ENCODE assay signal across 11 cellular contexts in the genomic region with DNA sequence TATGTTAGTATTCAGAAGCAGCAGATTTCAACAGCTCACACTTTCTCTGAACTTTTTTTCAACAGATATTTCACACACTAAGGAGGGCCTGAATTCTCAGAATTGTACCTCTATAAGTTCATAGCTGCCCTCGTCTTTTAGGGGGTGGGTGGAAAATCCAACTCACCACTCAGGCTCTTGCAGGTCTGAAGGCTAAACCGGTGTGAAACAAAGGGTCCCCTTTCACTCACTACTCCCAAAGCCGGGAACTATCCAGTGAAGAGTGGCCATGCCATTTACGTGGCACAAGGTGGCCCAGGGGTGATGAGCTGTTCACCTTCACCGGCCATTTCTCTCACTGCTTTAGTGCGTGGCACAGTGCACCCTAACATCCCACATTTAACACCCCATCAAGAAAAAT. TPM values are rescaled to one million over a fixed set of nuclear protein-coding genes. Genes with fewer than 3 reads are reported as not detected.
DNase-seq lines count a peak whose midpoint lies in the region; ATAC-seq and TF ChIP-seq lines count a peak whose summit lies in the region.
"Had no signal": no experiment of that assay in that cellular context is flagged by ENCODE, and none has a peak within 500 bp of the region (broad histone marks: within the 10 kb centered on the region; RNA-seq: fewer than 3 reads in every experiment).

No MANE protein-coding gene starts in this region.

- peak overlapping the region; percentile 22 for H2AFZ ChIP-seq in fibroblast of lung (ENCODE audit: low read length)

- no peak overlapping the region for H3K9ac ChIP-seq in fibroblast of lung (ENCODE audit: insufficient read depth, low read length)

- CTCF ChIA-PET in activated B cell treated with CpG ODN at 0.5 μM for 24 hours (lab: Charles Lee), result interaction anchor here (0.9 to 2.2 kb wide), 5 partner anchors 28 to 393 kb away, joined by 3 to 15 read pairs (median 4); no protein-coding TSS in a partner anchor

- peak overlapping the region; percentile 92 for H3K27ac ChIP-seq in fibroblast of lung (ENCODE audit: insufficient read depth, low read length)

- H3K4me3 ChIP-seq in fibroblast of lung (replicated peaks in 1 of 4; ENCODE audit: control extremely low read depth in 1 of 4, insufficient read depth in 1 of 4, low read depth in 3 of 4, low read length in 4 of 4), result peak overlapping the region in 1 of 4 experiments; percentile 37

- no peaks in the 10 kb centered on the region for H3K27me3 ChIP-seq in fibroblast of lung (ENCODE audit: control insufficient read depth, insufficient read depth, low read length)

- intact Hi-C loops in activated B cell treated with CpG ODN at 0.5 μM for 24 hours (cut with micrococcal nuclease), result no loop called here

- peaks cover 21% of the 10 kb centered on the region for H3K4me1 ChIP-seq in fibroblast of lung (ENCODE audit: control insufficient read depth, extremely low read depth, insufficient read depth, low read length)

- peak overlapping the region; percentile 98 for H3K27ac Mint-ChIP-seq in HFFc6
- peak overlapping the region; percentile 92 for H3K27ac Mint-ChIP-seq in activated B cell treated with CpG ODN at 0.5 μM for 24 hours
- peak overlapping the region; percentile 72 for H3K27ac Mint-ChIP-seq in stimulated activated effector memory CD8-positive, alpha-beta T cell treated with anti-CD3 and anti-CD28 coated beads, Interleukin-12 subunit alpha, Interleukin-12 subunit beta, amount 100 ng/mL, for 72 hours
- H3K27ac Mint-ChIP-seq: activated naive CD4-positive, alpha-beta T cell treated with anti-CD3 and anti-CD28 coated beads, Interleukin-2, amount 10 ng/mL, durations not matched to agents 7 days and 5 days had no signal

- TF ChIP-seq CTCF in HFFc6 (IDR thresholded peaks at IDR 0.05) (no peak), activated B cell treated with CpG ODN at 0.5 μM for 24 hours (IDR thresholded peaks at IDR 0.05) (no peak), fibroblast of lung (conservative IDR thresholded peaks at IDR 0.05 in 1 of 2, IDR thresholded peaks at IDR 0.05 in 1 of 2; ENCODE audit: low read depth in 1 of 2, low read length in 2 of 2) (no peak)

- H3K36me3 Mint-ChIP-seq in HFFc6 (ENCODE audit: low read depth), result peaks cover 55% of the 10 kb centered on the region
- H3K36me3 Mint-ChIP-seq in activated B cell treated with CpG ODN at 0.5 μM for 24 hours (ENCODE audit: low read depth), result peaks cover 42% of the 10 kb centered on the region
- H3K36me3 Mint-ChIP-seq in stimulated activated effector memory CD8-positive, alpha-beta T cell treated with anti-CD3 and anti-CD28 coated beads, Interleukin-12 subunit alpha, Interleukin-12 subunit beta, amount 100 ng/mL, for 72 hours, result peaks cover 52% of the 10 kb centered on the region

- ATAC-seq in activated B cell treated with CpG ODN at 0.5 μM for 24 hours (ENCODE audit: low read depth), result no peak
- ATAC-seq in stimulated activated effector memory CD8-positive, alpha-beta T cell treated with anti-CD3 and anti-CD28 coated beads, Interleukin-12 subunit alpha, Interleukin-12 subunit beta, amount 100 ng/mL, for 72 hours, result no peak
- ATAC-seq in GM21360 (IDR thresholded peaks at IDR 0.05; ENCODE audit: unreplicated experiment), result no peak
- ATAC-seq: HepG2 had no signal

- peaks cover 61% of the 10 kb centered on the region for H3K4me1 Mint-ChIP-seq in HFFc6 (ENCODE audit: low read depth)
- H3K4me1 Mint-ChIP-seq in activated B cell treated with CpG ODN at 0.5 μM for 24 hours, result peaks cover 68% of the 10 kb centered on the region
- H3K4me1 Mint-ChIP-seq in stimulated activated effector memory CD8-positive, alpha-beta T cell treated with anti-CD3 and anti-CD28 coated beads, Interleukin-12 subunit alpha, Interleukin-12 subunit beta, amount 100 ng/mL, for 72 hours, result peaks cover 34% of the 10 kb centered on the region

- POLR2A ChIA-PET in activated B cell treated with CpG ODN at 0.5 μM for 24 hours (lab: Charles Lee), result interaction anchor here (1.0 to 5.4 kb wide), 9 partner anchors 11 to 311 kb away, joined by 4 to 80 read pairs (median 15); a partner anchor contains a TSS

- H3K27me3 Mint-ChIP-seq in HFFc6 (ENCODE audit: insufficient read depth) (peaks cover 2% of the 10 kb centered on the region), activated B cell treated with CpG ODN at 0.5 μM for 24 hours (no peaks in the 10 kb centered on the region)
- H3K27me3 Mint-ChIP-seq: activated naive CD4-positive, alpha-beta T cell treated with anti-CD3 and anti-CD28 coated beads, Interleukin-2, amount 10 ng/mL, durations not matched to agents 7 days and 5 days had no signal

- no peaks in the 10 kb centered on the region for H4K20me1 ChIP-seq in fibroblast of lung (ENCODE audit: control insufficient read depth, extremely low read depth, insufficient read depth, low read length)

- H3K4me3 Mint-ChIP-seq in HFFc6 (peak overlapping the region; percentile 83; the same call in 1 of the 2 replicates), activated B cell treated with CpG ODN at 0.5 μM for 24 hours (peak overlapping the region; percentile 63)
- H3K4me3 Mint-ChIP-seq in stimulated activated effector memory CD8-positive, alpha-beta T cell treated with anti-CD3 and anti-CD28 coated beads, Interleukin-12 subunit alpha, Interleukin-12 subunit beta, amount 100 ng/mL, for 72 hours, result no peak overlapping the region
- H3K4me3 Mint-ChIP-seq: activated naive CD4-positive, alpha-beta T cell treated with anti-CD3 and anti-CD28 coated beads, Interleukin-2, amount 10 ng/mL, durations not matched to agents 7 days and 5 days had no signal

- no peaks in the 10 kb centered on the region for H3K9me3 ChIP-seq in fibroblast of lung (ENCODE audit: control insufficient read depth, insufficient read depth, low read depth, low read length)

- H3K36me3 ChIP-seq in fibroblast of lung (ENCODE audit: control insufficient read depth, insufficient read depth, low read length), result peaks cover 2% of the 10 kb centered on the region

- DNase-seq in HFFc6 (no peak), activated B cell treated with CpG ODN at 0.5 μM for 24 hours (no peak), fibroblast of lung (ENCODE audit: low read depth in 2 of 2) (peak in 1 of 2 donors; percentile 29), medulla oblongata (ENCODE audit: extremely low spot score) (no peak), RKO (ENCODE audit: low spot score) (no peak)
- peak in 1 of 2 donors; percentile 56 for DNase-seq in stimulated activated effector memory CD8-positive, alpha-beta T cell treated with anti-CD3 and anti-CD28 coated beads, Interleukin-12 subunit alpha, Interleukin-12 subunit beta, amount 100 ng/mL, for 72 hours (ENCODE audit: low spot score in 2 of 2)
- DNase-seq: activated CD4-positive, CD25-positive, alpha-beta regulatory T cell treated with anti-CD3 and anti-CD28 coated beads, Interleukin-2, amount 50 U/mL, for 72 hours; activated naive CD4-positive, alpha-beta T cell treated with anti-CD3 and anti-CD28 coated beads, Interleukin-2, amount 10 ng/mL, durations not matched to agents 7 days and 5 days; kidney glomerular epithelial cell had no signal

- H3K9me3 Mint-ChIP-seq in HFFc6 (no peaks in the 10 kb centered on the region), activated B cell treated with CpG ODN at 0.5 μM for 24 hours (no peaks in the 10 kb centered on the region)
- no peaks in the 10 kb centered on the region for H3K9me3 Mint-ChIP-seq in stimulated activated effector memory CD8-positive, alpha-beta T cell treated with anti-CD3 and anti-CD28 coated beads, Interleukin-12 subunit alpha, Interleukin-12 subunit beta, amount 100 ng/mL, for 72 hours
- H3K9me3 Mint-ChIP-seq: activated naive CD4-positive, alpha-beta T cell treated with anti-CD3 and anti-CD28 coated beads, Interleukin-2, amount 10 ng/mL, durations not matched to agents 7 days and 5 days had no signal

- peak overlapping the region; percentile 74 for H3K4me2 ChIP-seq in fibroblast of lung (ENCODE audit: extremely low read depth, insufficient read depth, low read length)

- no peaks in the 10 kb centered on the region for H3K79me2 ChIP-seq in fibroblast of lung (ENCODE audit: control insufficient read depth, insufficient read depth, low read length)

RNA-seq across cellular contexts. Expression of a gene that starts 24.2 kb away (rescaled TPM):
- 10 to 100 TPM; 11.5 to 15.1 (median 14.6) TPM for total RNA-seq in HFFc6 (2021; fragmentation: NEBNext Ultra II Directional; extraction: Animal tissue kit (Norgen Biotek cat#: 25700))
- total RNA-seq in activated B cell treated with CpG ODN at 0.5 μM for 24 hours (17.3 and 18.5 TPM in 2 replicates), fibroblast of lung (12.8 and 19.3 TPM in 2 replicates)
- 24.5 and 31.1 TPM in 2 replicates for polyA plus RNA-seq in fibroblast of lung
- polyA plus RNA-seq in fibroblast of lung (2012), result 19.2 and 19.9 TPM in 2 replicates
- polyA minus RNA-seq in fibroblast of lung (ENCODE audit: low replicate concordance), result 3.7 and 44.6 TPM in 2 replicates
